In the genomic region with DNA sequence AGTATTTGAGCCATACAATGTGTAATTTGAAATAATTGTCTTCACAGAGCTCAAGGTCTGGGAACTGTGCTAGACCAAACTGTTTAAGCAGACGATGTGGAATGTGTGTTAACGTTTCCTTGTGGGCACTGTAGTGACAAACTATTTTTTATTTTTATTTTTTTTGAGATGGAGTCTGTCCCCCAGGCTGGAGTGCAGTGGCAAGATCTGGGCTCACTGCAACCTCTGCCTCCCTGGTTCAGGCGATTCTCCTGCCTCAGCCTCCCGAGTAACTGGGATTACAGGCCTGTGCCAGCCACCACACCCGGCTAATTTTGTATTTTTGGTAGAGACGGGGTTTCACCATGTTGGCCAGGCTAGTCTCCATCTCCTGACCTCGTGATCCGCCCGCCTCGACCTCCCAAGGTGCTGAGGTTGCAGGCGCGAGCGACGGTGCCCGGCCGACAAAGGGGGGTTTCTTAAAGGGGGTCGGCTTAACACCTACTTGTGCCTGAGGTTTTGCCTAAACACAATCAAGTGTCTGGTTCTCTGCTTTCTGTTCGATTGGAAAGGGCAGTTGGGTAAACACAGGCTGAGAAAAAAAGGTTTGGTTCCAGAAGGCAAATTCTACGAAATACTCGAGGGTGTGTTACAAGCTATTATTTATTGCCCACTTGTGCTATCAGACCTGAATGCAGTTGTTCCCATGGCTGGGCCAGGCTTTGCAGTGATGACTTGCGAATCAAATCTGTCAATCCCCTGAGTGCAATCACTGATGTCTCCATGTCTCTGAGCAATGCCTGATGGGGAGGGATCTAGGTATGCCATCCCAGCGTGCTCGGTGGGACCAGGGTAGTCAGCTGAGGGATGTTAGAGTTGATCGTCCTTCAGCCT, we compare ENCODE assay signal across 9 cellular contexts. TPM values are rescaled to one million over a fixed set of nuclear protein-coding genes. Genes with fewer than 3 reads are reported as not detected.
DNase-seq lines count a peak whose midpoint lies in the region; ATAC-seq, FAIRE-seq and TF ChIP-seq lines count a peak whose summit lies in the region.
"Had no signal": no experiment of that assay in that cellular context is flagged by ENCODE, and none has a peak within 500 bp of the region (broad histone marks: within the 10 kb centered on the region; RNA-seq: fewer than 3 reads in every experiment).

No MANE protein-coding gene starts in this region.

- H3K9ac ChIP-seq in H9 (ENCODE audit: extremely low read depth, insufficient read length, low read length), result peak overlapping the region; percentile 99
- peak overlapping the region; percentile 76 for H3K9ac ChIP-seq in smooth muscle cell (ENCODE audit: low read depth)

- H4K8ac ChIP-seq in H9 (replicated peaks; ENCODE audit: insufficient read length, low read depth, low read length), result no peak overlapping the region

- H3K27me3 ChIP-seq in H9 (ENCODE audit: insufficient read depth, low read length) (no peaks in the 10 kb centered on the region), right cardiac atrium (ENCODE audit: control insufficient read depth, insufficient read depth) (no peaks in the 10 kb centered on the region), smooth muscle cell (ENCODE audit: low read depth) (no peaks in the 10 kb centered on the region)

- H3K23me2 ChIP-seq in H9 (ENCODE audit: insufficient read length, low read depth, low read length, poor library complexity, severe bottlenecking), result peaks cover 9% of the 10 kb centered on the region

- TF ChIP-seq CTCF in H9 (conservative IDR thresholded peaks at IDR 0.05) (no peak), activated B cell treated with CpG ODN at 0.5 μM for 24 hours (IDR thresholded peaks at IDR 0.05) (no peak), smooth muscle cell (IDR thresholded peaks at IDR 0.05; ENCODE audit: borderline replicate concordance, insufficient read depth, poor library complexity, severe bottlenecking) (no peak)

- H3K79me1 ChIP-seq in H9 (ENCODE audit: insufficient read depth, low read depth, low read length, poor library complexity, severe bottlenecking), result peaks cover 11% of the 10 kb centered on the region

- H2BK5ac ChIP-seq in H9 (ENCODE audit: insufficient read length, low read length), result no peak overlapping the region

- peak overlapping the region; percentile 57 for H3K4me3 ChIP-seq in right cardiac atrium (ENCODE audit: low read length)
- peak overlapping the region; percentile 93 for H3K4me3 ChIP-seq in smooth muscle cell

- H4K91ac ChIP-seq in H9 (ENCODE audit: insufficient read length, low read depth, low read length), result no peak overlapping the region

- H3K4me1 ChIP-seq in H9 (ENCODE audit: insufficient read depth, low read length) (no peaks in the 10 kb centered on the region; the same call in 1 of the 2 replicates), right cardiac atrium (ENCODE audit: control insufficient read depth, insufficient read depth, low read length) (peaks cover 3% of the 10 kb centered on the region), smooth muscle cell (ENCODE audit: low read depth) (peaks cover 17% of the 10 kb centered on the region)

- CTCF ChIA-PET in activated B cell treated with CpG ODN at 0.5 μM for 24 hours (lab: Charles Lee), result interaction anchor here (1.4 to 3.1 kb wide), 2 partner anchors 10 to 130 kb away, joined by 4 to 14 read pairs; a partner anchor contains a TSS

- no peak; the same call in 1 of the 2 replicates for TF ChIP-seq POLR2A in GM12891 (IDR thresholded peaks at IDR 0.05; ENCODE audit: low read depth, low read length)

- H3K4ac ChIP-seq in H9 (ENCODE audit: low read depth, low read length), result no peak overlapping the region

- no peak overlapping the region for H2BK20ac ChIP-seq in H9 (ENCODE audit: low read depth, low read length, poor library complexity, severe bottlenecking)

- H3K14ac ChIP-seq in H9 (ENCODE audit: insufficient read depth, low read length), result no peak overlapping the region

- H3K36me3 Mint-ChIP-seq in H9 (ENCODE audit: insufficient read depth in 1 of 3, low read depth in 3 of 3), result peaks cover 52 to 62% (median 57%) of the 10 kb centered on the region in 3 experiments
- H3K36me3 Mint-ChIP-seq in activated B cell treated with CpG ODN at 0.5 μM for 24 hours (ENCODE audit: low read depth), result peaks cover 57% of the 10 kb centered on the region

- H2BK15ac ChIP-seq in H9 (ENCODE audit: low read depth, low read length), result no peak overlapping the region

- H3K4me2 ChIP-seq in H9 (ENCODE audit: insufficient read depth, insufficient read length, low read length) (peak overlapping the region; percentile 96), smooth muscle cell (peak overlapping the region; percentile 88)

- no CpG with 5 or more reads among the region's 24 CpGs for WGBS in H9 (ENCODE audit: extremely low coverage, insufficient read length, low lambda C conversion rate)
- WGBS in right cardiac atrium, result 37% methylated on average over 24 of the region's 24 CpGs
- 40% methylated on average over 24 of the region's 24 CpGs for WGBS in smooth muscle cell (ENCODE audit: low lambda C conversion rate)

- no peak overlapping the region for H4K5ac ChIP-seq in H9 (ENCODE audit: insufficient read length, low read depth, low read length)

- no peaks in the 10 kb centered on the region for H3K9me3 ChIP-seq in H9 (ENCODE audit: control insufficient read depth, low read depth, low read length)
- H3K9me3 ChIP-seq in right cardiac atrium (ENCODE audit: control insufficient read depth, low read length), result no peaks in the 10 kb centered on the region
- H3K9me3 ChIP-seq in smooth muscle cell (replicated peaks; ENCODE audit: low read depth), result no peaks in the 10 kb centered on the region

- H3F3A ChIP-seq in smooth muscle cell (ENCODE audit: low read depth), result peaks cover 29% of the 10 kb centered on the region

- FAIRE-seq in GM12891 (lab: Jason Lieb, UNC), result no peak
- FAIRE-seq: colon had no signal

- ATAC-seq in activated B cell treated with CpG ODN at 0.5 μM for 24 hours (ENCODE audit: low read depth), result no peak
- no peak for ATAC-seq in right cardiac atrium

- H3K4me3 Mint-ChIP-seq in H9 (peak overlapping the region; percentile 88 to 93), activated B cell treated with CpG ODN at 0.5 μM for 24 hours (peak overlapping the region; percentile 90)

- H3K4me1 Mint-ChIP-seq in H9 (peaks cover 15 to 22% of the 10 kb centered on the region in 2 experiments), activated B cell treated with CpG ODN at 0.5 μM for 24 hours (peaks cover 19% of the 10 kb centered on the region)

- H3K79me2 ChIP-seq in H9 (ENCODE audit: insufficient read depth, low read length) (peaks cover 17% of the 10 kb centered on the region), smooth muscle cell (ENCODE audit: low read depth) (peaks cover 35% of the 10 kb centered on the region)

- no peak overlapping the region for H3K56ac ChIP-seq in H9 (ENCODE audit: insufficient read length, low read depth, low read length)

- H2AFZ ChIP-seq in H9 (ENCODE audit: low read length) (no peak overlapping the region), smooth muscle cell (ENCODE audit: low read depth) (no peak overlapping the region)

- H3K27ac Mint-ChIP-seq in H9 (peak overlapping the region in 2 of 3 experiments; percentile 81 to 86; a peak in 5 of 7 replicates), activated B cell treated with CpG ODN at 0.5 μM for 24 hours (peak overlapping the region; percentile 93)

- H4K20me1 ChIP-seq in H9 (ENCODE audit: control insufficient read depth, insufficient read depth, insufficient read length) (no peaks in the 10 kb centered on the region), smooth muscle cell (ENCODE audit: low read depth) (peaks cover 30% of the 10 kb centered on the region)

- H3K36me3 ChIP-seq in smooth muscle cell (ENCODE audit: low read depth), result no peaks in the 10 kb centered on the region

- H3T11ph ChIP-seq in H9 (ENCODE audit: low read length), result no peak overlapping the region

- H2BK12ac ChIP-seq in H9 (ENCODE audit: insufficient read length, low read depth, low read length), result no peak overlapping the region

- POLR2A ChIA-PET in activated B cell treated with CpG ODN at 0.5 μM for 24 hours (lab: Charles Lee), result interaction anchor here (0.6 to 6.4 kb wide), 11 partner anchors 10 to 551 kb away, joined by 3 to 162 read pairs (median 5); a partner anchor contains a TSS

- intact Hi-C loops in activated B cell treated with CpG ODN at 0.5 μM for 24 hours (cut with micrococcal nuclease), result loop anchor here (2.0 to 10.0 kb wide), 8 partner anchors 39 to 1536 kb away; a partner anchor contains a TSS
- intact Hi-C loops in right cardiac atrium (cut with DNase I), result no loop called here

- peak overlapping the region; percentile 57 for H3K18ac ChIP-seq in H9 (ENCODE audit: insufficient read length, low read depth, low read length)

- H3K9me3 Mint-ChIP-seq in H9 (no peaks in the 10 kb centered on the region), activated B cell treated with CpG ODN at 0.5 μM for 24 hours (no peaks in the 10 kb centered on the region)

- H3K27me3 Mint-ChIP-seq in H9 (ENCODE audit: low read depth) (peaks cover 2% of the 10 kb centered on the region; the same call in 1 of the 2 replicates), activated B cell treated with CpG ODN at 0.5 μM for 24 hours (no peaks in the 10 kb centered on the region)

- H3K27ac ChIP-seq in H9 (ENCODE audit: insufficient read length, low read depth, low read length), result no peak overlapping the region
- peak overlapping the region; percentile 9 for H3K27ac ChIP-seq in right cardiac atrium (ENCODE audit: low read length)
- H3K27ac ChIP-seq in smooth muscle cell (ENCODE audit: low read depth), result peak overlapping the region; percentile 14

- DNase-seq in H9 (no peak), activated B cell treated with CpG ODN at 0.5 μM for 24 hours (no peak), right cardiac atrium (no peak), smooth muscle cell (lab: John Stamatoyannopoulos, UW; ENCODE audit: unreplicated experiment) (no peak), DMS79 (lab: John Stamatoyannopoulos, UW) (no peak), GM12891 (ENCODE audit: insufficient read length, low spot score) (no peak), NOMO-1 treated with dmso at 0.1 percent for 144 hours (lab: John Stamatoyannopoulos, UW; ENCODE audit: unreplicated experiment) (no peak), AG20443 (ENCODE audit: low spot score) (no peak)

- H2AK5ac ChIP-seq in H9 (ENCODE audit: insufficient read length, low read length), result no peak overlapping the region

- H2BK120ac ChIP-seq in H9 (ENCODE audit: low read depth, low read length, poor library complexity, severe bottlenecking), result no peak overlapping the region

- no peak overlapping the region for H3K23ac ChIP-seq in H9 (ENCODE audit: insufficient read length, low read depth, low read length)

RNA-seq across cellular contexts. Expression of a gene that starts 1.3 kb away (rescaled TPM):
- total RNA-seq in H9 (2021), result 756 and 774 TPM in 2 replicates
- total RNA-seq in activated B cell treated with CpG ODN at 0.5 μM for 24 hours, result 327 and 333 TPM in 2 replicates
- 10 to 100 TPM; 57.9 to 69.2 (median 63.8) TPM for total RNA-seq in right cardiac atrium
- 40.9 TPM for polyA plus RNA-seq in right cardiac atrium
- total RNA-seq in smooth muscle cell, result 99.2 and 108 TPM in 2 replicates
- 115 and 154 TPM in 2 replicates for polyA plus RNA-seq in smooth muscle cell
- polyA plus RNA-seq in GM12891 (2012; ENCODE audit: low read depth, missing spikeins), result 297 TPM

RNA-seq across cellular contexts. Expression of a gene that starts 10.3 kb away (rescaled TPM):
- 114 and 122 TPM in 2 replicates for total RNA-seq in H9 (2021)
- total RNA-seq in activated B cell treated with CpG ODN at 0.5 μM for 24 hours, result 121 and 127 TPM in 2 replicates
- 100 to 1,000 TPM; 146 to 166 (median 150) TPM for total RNA-seq in right cardiac atrium
- 158 TPM for polyA plus RNA-seq in right cardiac atrium
- total RNA-seq in smooth muscle cell, result 64.2 and 72.3 TPM in 2 replicates
- polyA plus RNA-seq in smooth muscle cell, result 89.6 and 122 TPM in 2 replicates
- 113 TPM for polyA plus RNA-seq in GM12891 (2012; ENCODE audit: low read depth, missing spikeins)

RNA-seq across cellular contexts. Expression of a gene that starts 38.8 kb away (rescaled TPM):
- total RNA-seq in H9 (2021) (3.9 and 4.3 TPM in 2 replicates), activated B cell treated with CpG ODN at 0.5 μM for 24 hours (1.6 and 2.4 TPM in 2 replicates), right cardiac atrium (10 to 100 TPM in 2 of 4 donors, 1 to 10 TPM in 2; 9.6 to 13.5 (median 10.2) TPM), smooth muscle cell (8.2 and 9.7 TPM in 2 replicates)
- polyA plus RNA-seq in right cardiac atrium (4.8 TPM), smooth muscle cell (19.0 and 21.8 TPM in 2 replicates)
- polyA plus RNA-seq in GM12891 (2012; ENCODE audit: low read depth, missing spikeins), result not detected
